Comparison of ENCODE assay signal across 1 cellular context in genomic region chrX:123961268-123962005, GRCh38.
TF ChIP-seq lines count a peak whose summit lies in the region.

STAG2 (plus strand) TSS chrX:123961706; CDS start chrX:124022628, 60,922 bp downstream.

TF ChIP-seq in HEK293, 187 proteins besides CTCF, POLR2A, EP300 and RAD21 (continued from another document and continues in another):
- TF ChIP-seq ZNF777 (tag by site-specific recombination; IDR thresholded peaks at IDR 0.05; ENCODE audit: borderline replicate concordance) = no peak
- TF ChIP-seq KLF16 (tag by site-specific recombination; IDR thresholded peaks at IDR 0.05) = no peak
- no peak for TF ChIP-seq SETDB1 (IDR thresholded peaks at IDR 0.05; ENCODE audit: insufficient read length, low read length)
- TF ChIP-seq ZFP69B (tag by site-specific recombination; IDR thresholded peaks at IDR 0.05) = 0 out of 2 replicates have a peak, but pooled peaks have one; percentile 35
- peak; percentile 94 for TF ChIP-seq ZBTB20 (tag by site-specific recombination; IDR thresholded peaks at IDR 0.05)
- TF ChIP-seq ZFHX2 (tag by site-specific recombination; conservative IDR thresholded peaks at IDR 0.05) = peak; percentile 54
- TF ChIP-seq OSR2 (tag by site-specific recombination; IDR thresholded peaks at IDR 0.05) = no peak
- TF ChIP-seq ZNF324 (tag by site-specific recombination; IDR thresholded peaks at IDR 0.05) = no peak
- no peak for TF ChIP-seq ZNF660 (tag by site-specific recombination; IDR thresholded peaks at IDR 0.05)
- no peak for TF ChIP-seq ZNF664 (tag by site-specific recombination; IDR thresholded peaks at IDR 0.05)
- TF ChIP-seq ZNF184 (tag by site-specific recombination; IDR thresholded peaks at IDR 0.05) = no peak
- no peak for TF ChIP-seq ZNF24 (tag by site-specific recombination; IDR thresholded peaks at IDR 0.05)
- TF ChIP-seq KLF7 (tag by site-specific recombination; IDR thresholded peaks at IDR 0.05; ENCODE audit: borderline replicate concordance) = 0 out of 2 replicates have a peak, but pooled peaks have one; percentile 56
- TF ChIP-seq ZNF19 (tag by site-specific recombination; IDR thresholded peaks at IDR 0.05; ENCODE audit: low read depth) = no peak
- no peak for TF ChIP-seq ZNF433 (tag by site-specific recombination; IDR thresholded peaks at IDR 0.05; ENCODE audit: low read depth)
- TF ChIP-seq, protein P1, sequence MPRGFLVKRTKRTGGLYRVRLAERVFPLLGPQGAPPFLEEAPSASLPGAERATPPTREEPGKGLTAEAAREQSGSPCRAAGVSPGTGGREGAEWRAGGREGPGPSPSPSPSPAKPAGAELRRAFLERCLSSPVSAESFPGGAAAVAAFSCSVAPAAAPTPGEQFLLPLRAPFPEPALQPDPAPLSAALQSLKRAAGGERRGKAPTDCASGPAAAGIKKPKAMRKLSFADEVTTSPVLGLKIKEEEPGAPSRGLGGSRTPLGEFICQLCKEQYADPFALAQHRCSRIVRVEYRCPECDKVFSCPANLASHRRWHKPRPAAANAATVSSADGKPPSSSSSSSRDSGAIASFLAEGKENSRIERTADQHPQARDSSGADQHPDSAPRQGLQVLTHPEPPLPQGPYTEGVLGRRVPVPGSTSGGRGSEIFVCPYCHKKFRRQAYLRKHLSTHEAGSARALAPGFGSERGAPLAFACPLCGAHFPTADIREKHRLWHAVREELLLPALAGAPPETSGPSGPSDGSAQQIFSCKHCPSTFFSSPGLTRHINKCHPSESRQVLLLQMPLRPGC (tag by site-specific recombination; IDR thresholded peaks at IDR 0.05) = no peak; the same call in 1 of the 2 replicates
- no peak for TF ChIP-seq ZNF473 (tag by site-specific recombination; IDR thresholded peaks at IDR 0.05)
- TF ChIP-seq, protein P2, sequence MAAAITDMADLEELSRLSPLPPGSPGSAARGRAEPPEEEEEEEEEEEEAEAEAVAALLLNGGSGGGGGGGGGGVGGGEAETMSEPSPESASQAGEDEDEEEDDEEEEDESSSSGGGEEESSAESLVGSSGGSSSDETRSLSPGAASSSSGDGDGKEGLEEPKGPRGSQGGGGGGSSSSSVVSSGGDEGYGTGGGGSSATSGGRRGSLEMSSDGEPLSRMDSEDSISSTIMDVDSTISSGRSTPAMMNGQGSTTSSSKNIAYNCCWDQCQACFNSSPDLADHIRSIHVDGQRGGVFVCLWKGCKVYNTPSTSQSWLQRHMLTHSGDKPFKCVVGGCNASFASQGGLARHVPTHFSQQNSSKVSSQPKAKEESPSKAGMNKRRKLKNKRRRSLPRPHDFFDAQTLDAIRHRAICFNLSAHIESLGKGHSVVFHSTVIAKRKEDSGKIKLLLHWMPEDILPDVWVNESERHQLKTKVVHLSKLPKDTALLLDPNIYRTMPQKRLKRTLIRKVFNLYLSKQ (tag by site-specific recombination; IDR thresholded peaks at IDR 0.05; ENCODE audit: borderline replicate concordance) = no peak
- TF ChIP-seq PRDM2 (tag by site-specific recombination; IDR thresholded peaks at IDR 0.05; ENCODE audit: borderline replicate concordance) = no peak
- TF ChIP-seq ZNF624 (tag by site-specific recombination; IDR thresholded peaks at IDR 0.05) = no peak
- TF ChIP-seq ZNF211 (tag by site-specific recombination; IDR thresholded peaks at IDR 0.05; ENCODE audit: low read depth) = no peak
- no peak for TF ChIP-seq ZNF37A (tag by site-specific recombination; IDR thresholded peaks at IDR 0.05)
- TF ChIP-seq ZNF488 (tag by site-specific recombination; IDR thresholded peaks at IDR 0.05) = no peak
- TF ChIP-seq MZF1 (tag by site-specific recombination; IDR thresholded peaks at IDR 0.05; ENCODE audit: borderline replicate concordance) = peak; percentile 60; the same call in 1 of the 2 replicates
- TF ChIP-seq ZNF623 (tag by site-specific recombination; IDR thresholded peaks at IDR 0.05) = no peak
- TF ChIP-seq ZNF654 (tag by site-specific recombination; IDR thresholded peaks at IDR 0.05; ENCODE audit: low read depth) = no peak
- no peak for TF ChIP-seq ZNF350 (tag by site-specific recombination; IDR thresholded peaks at IDR 0.05)
- peak; percentile 63 for TF ChIP-seq GLIS1 (tag by site-specific recombination; IDR thresholded peaks at IDR 0.05)
- TF ChIP-seq SCRT1 (tag by site-specific recombination; IDR thresholded peaks at IDR 0.05; ENCODE audit: borderline replicate concordance) = no peak
- TF ChIP-seq ZNF776 (tag by site-specific recombination; IDR thresholded peaks at IDR 0.05; ENCODE audit: borderline replicate concordance) = no peak
- no peak for TF ChIP-seq ZNF521 (tag by site-specific recombination; IDR thresholded peaks at IDR 0.05)
- no peak for TF ChIP-seq ZNF677 (tag by site-specific recombination; IDR thresholded peaks at IDR 0.05)
- TF ChIP-seq, protein P3, sequence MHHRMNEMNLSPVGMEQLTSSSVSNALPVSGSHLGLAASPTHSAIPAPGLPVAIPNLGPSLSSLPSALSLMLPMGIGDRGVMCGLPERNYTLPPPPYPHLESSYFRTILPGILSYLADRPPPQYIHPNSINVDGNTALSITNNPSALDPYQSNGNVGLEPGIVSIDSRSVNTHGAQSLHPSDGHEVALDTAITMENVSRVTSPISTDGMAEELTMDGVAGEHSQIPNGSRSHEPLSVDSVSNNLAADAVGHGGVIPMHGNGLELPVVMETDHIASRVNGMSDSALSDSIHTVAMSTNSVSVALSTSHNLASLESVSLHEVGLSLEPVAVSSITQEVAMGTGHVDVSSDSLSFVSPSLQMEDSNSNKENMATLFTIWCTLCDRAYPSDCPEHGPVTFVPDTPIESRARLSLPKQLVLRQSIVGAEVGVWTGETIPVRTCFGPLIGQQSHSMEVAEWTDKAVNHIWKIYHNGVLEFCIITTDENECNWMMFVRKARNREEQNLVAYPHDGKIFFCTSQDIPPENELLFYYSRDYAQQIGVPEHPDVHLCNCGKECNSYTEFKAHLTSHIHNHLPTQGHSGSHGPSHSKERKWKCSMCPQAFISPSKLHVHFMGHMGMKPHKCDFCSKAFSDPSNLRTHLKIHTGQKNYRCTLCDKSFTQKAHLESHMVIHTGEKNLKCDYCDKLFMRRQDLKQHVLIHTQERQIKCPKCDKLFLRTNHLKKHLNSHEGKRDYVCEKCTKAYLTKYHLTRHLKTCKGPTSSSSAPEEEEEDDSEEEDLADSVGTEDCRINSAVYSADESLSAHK (tag by site-specific recombination; IDR thresholded peaks at IDR 0.05) = no peak; the same call in 1 of the 2 replicates
- TF ChIP-seq ZNF514 (tag by site-specific recombination; IDR thresholded peaks at IDR 0.05) = no peak
- TF ChIP-seq, protein P4, sequence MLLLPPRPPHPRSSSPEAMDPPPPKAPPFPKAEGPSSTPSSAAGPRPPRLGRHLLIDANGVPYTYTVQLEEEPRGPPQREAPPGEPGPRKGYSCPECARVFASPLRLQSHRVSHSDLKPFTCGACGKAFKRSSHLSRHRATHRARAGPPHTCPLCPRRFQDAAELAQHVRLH (tag by site-specific recombination; IDR thresholded peaks at IDR 0.05) = no peak
- peak; percentile 44; the same call in 1 of the 2 replicates for TF ChIP-seq ZNF133 (tag by site-specific recombination; IDR thresholded peaks at IDR 0.05)
- TF ChIP-seq, protein P5, sequence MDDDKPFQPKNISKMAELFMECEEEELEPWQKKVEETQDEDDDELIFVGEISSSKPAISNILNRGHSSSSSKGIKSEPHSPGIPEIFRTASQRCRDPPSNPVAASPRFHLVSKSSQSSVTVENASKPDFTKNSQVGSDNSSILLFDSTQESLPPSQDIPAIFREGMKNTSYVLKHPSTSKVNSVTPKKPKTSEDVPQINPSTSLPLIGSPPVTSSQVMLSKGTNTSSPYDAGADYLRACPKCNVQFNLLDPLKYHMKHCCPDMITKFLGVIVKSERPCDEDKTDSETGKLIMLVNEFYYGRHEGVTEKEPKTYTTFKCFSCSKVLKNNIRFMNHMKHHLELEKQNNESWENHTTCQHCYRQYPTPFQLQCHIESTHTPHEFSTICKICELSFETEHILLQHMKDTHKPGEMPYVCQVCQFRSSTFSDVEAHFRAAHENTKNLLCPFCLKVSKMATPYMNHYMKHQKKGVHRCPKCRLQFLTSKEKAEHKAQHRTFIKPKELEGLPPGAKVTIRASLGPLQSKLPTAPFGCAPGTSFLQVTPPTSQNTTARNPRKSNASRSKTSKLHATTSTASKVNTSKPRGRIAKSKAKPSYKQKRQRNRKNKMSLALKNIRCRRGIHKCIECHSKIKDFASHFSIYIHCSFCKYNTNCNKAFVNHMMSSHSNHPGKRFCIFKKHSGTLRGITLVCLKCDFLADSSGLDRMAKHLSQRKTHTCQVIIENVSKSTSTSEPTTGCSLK (tag by site-specific recombination; IDR thresholded peaks at IDR 0.05) = no peak
- TF ChIP-seq ZNF610 (tag by site-specific recombination; IDR thresholded peaks at IDR 0.05; ENCODE audit: borderline replicate concordance) = no peak
- peak; percentile 71 for TF ChIP-seq ZBTB17 (tag by site-specific recombination; IDR thresholded peaks at IDR 0.05)
- TF ChIP-seq, protein P6, sequence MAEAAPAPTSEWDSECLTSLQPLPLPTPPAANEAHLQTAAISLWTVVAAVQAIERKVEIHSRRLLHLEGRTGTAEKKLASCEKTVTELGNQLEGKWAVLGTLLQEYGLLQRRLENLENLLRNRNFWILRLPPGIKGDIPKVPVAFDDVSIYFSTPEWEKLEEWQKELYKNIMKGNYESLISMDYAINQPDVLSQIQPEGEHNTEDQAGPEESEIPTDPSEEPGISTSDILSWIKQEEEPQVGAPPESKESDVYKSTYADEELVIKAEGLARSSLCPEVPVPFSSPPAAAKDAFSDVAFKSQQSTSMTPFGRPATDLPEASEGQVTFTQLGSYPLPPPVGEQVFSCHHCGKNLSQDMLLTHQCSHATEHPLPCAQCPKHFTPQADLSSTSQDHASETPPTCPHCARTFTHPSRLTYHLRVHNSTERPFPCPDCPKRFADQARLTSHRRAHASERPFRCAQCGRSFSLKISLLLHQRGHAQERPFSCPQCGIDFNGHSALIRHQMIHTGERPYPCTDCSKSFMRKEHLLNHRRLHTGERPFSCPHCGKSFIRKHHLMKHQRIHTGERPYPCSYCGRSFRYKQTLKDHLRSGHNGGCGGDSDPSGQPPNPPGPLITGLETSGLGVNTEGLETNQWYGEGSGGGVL (tag by site-specific recombination; IDR thresholded peaks at IDR 0.05) = peak; percentile 95
- peak; percentile 59; the same call in 1 of the 2 replicates for TF ChIP-seq ZNF394 (tag by site-specific recombination; IDR thresholded peaks at IDR 0.05; ENCODE audit: borderline replicate concordance)
- TF ChIP-seq, protein P7, sequence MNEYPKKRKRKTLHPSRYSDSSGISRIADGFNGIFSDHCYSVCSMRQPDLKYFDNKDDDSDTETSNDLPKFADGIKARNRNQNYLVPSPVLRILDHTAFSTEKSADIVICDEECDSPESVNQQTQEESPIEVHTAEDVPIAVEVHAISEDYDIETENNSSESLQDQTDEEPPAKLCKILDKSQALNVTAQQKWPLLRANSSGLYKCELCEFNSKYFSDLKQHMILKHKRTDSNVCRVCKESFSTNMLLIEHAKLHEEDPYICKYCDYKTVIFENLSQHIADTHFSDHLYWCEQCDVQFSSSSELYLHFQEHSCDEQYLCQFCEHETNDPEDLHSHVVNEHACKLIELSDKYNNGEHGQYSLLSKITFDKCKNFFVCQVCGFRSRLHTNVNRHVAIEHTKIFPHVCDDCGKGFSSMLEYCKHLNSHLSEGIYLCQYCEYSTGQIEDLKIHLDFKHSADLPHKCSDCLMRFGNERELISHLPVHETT (tag by site-specific recombination; IDR thresholded peaks at IDR 0.05) = no peak
- TF ChIP-seq MYNN (tag by site-specific recombination; IDR thresholded peaks at IDR 0.05; ENCODE audit: borderline replicate concordance) = no peak
- no peak for TF ChIP-seq ZNF2 (tag by site-specific recombination; IDR thresholded peaks at IDR 0.05)
